ENCODE assay signal across 13 cellular contexts in the genomic region with DNA sequence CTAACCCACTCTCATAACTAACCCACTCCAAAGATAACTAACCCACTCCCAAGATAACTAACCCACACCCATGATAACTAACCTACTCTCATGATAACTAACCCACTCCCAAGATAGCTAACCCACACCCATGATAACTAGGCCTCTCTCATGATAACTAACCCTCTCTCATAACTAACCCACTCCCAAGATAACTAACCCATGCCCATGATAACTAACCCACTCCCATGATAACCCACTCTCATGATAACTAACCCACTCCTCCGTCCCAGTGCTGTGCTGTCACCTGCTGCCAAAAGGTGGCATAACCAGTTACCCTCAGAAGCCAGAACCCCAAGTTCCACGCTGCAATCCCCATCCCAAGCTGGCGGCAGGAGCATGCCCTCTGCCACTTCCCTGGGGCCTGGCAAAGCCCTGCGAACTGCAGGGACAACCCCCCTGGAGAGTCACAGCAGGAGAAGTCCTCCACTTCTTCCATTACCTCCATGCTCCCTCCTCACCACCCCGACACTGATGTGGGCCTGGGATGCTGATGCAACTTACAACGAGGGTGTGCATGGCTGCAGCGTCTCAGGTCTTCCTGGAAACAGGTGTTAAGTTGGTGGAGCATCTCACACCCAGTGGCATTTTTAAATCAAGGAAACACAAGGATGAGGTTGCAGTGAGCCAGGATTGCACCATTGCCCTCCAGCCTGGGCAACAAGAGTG. TPM values are rescaled to one million over a fixed set of nuclear protein-coding genes. Genes with fewer than 3 reads are reported as not detected.
DNase-seq lines count a peak whose midpoint lies in the region; ATAC-seq, FAIRE-seq and TF ChIP-seq lines count a peak whose summit lies in the region.
"Had no signal": no experiment of that assay in that cellular context is flagged by ENCODE, and none has a peak within 500 bp of the region (broad histone marks: within the 10 kb centered on the region; RNA-seq: fewer than 3 reads in every experiment).

No MANE protein-coding gene starts in this region.

- H3K79me2 ChIP-seq in HepG2 (ENCODE audit: insufficient read depth, low read length) = no peaks in the 10 kb centered on the region

- no peaks in the 10 kb centered on the region for H3K4me1 Mint-ChIP-seq in CD4-positive, CD25-positive, alpha-beta regulatory T cell

- H3K9ac ChIP-seq in HepG2 (ENCODE audit: insufficient read depth, low read depth, low read length) = no peak overlapping the region

- H3K4me3 ChIP-seq in AG10803 (ENCODE audit: low read length) = no peak overlapping the region
- no peak overlapping the region for H3K4me3 ChIP-seq in CD4-positive, CD25-positive, alpha-beta regulatory T cell (ENCODE audit: low read depth, low read length)
- H3K4me3 ChIP-seq in WERI-Rb-1 (ENCODE audit: low read depth, low read length) = no peak overlapping the region
- no peak overlapping the region for H3K4me3 ChIP-seq in HepG2 (replicated peaks in 1 of 3; ENCODE audit: insufficient read depth in 1 of 3, low read depth in 2 of 3, low read length in 3 of 3)
- H3K4me3 ChIP-seq: mucosa of descending colon had no signal

- H3K4me2 ChIP-seq in HepG2 (ENCODE audit: low read depth, low read length) = no peak overlapping the region

- WGBS in HepG2 (ENCODE audit: low lambda C conversion rate) = 18% methylated on average over 7 of the region's 7 CpGs

- no peaks in the 10 kb centered on the region for H3K36me3 ChIP-seq in CD4-positive, CD25-positive, alpha-beta regulatory T cell (ENCODE audit: control insufficient read depth, insufficient read depth, low read length)
- H3K36me3 ChIP-seq in WERI-Rb-1 (no peaks in the 10 kb centered on the region), HepG2 (replicated peaks in 1 of 2; ENCODE audit: control insufficient read depth in 1 of 2, insufficient read depth in 2 of 2, low read length in 2 of 2) (no peaks in the 10 kb centered on the region)

- CTCF ChIA-PET in HepG2 (lab: Yijun Ruan, JAX; ENCODE audit: low intra/inter-chr PET ratio, low total read pairs) = no interaction called here

- H3K27me3 Mint-ChIP-seq in CD4-positive, CD25-positive, alpha-beta regulatory T cell = peaks cover 4% of the 10 kb centered on the region

- no peak for TF ChIP-seq EP300 in HepG2 (IDR thresholded peaks at IDR 0.05; ENCODE audit: low read depth in 2 of 2, low read length in 2 of 2)
- TF ChIP-seq EP300 in HepG2 (CRISPR knock-in tag; IDR thresholded peaks at IDR 0.05; ENCODE audit: borderline replicate concordance) = no peak

- peaks cover 5 to 11% of the 10 kb centered on the region in 2 experiments for H3K9me3 ChIP-seq in CD4-positive, CD25-positive, alpha-beta regulatory T cell (ENCODE audit: control insufficient read depth in 2 of 2, low read length in 2 of 2)
- peaks cover 5% of the 10 kb centered on the region for H3K9me3 ChIP-seq in WERI-Rb-1 (ENCODE audit: severe bottlenecking)
- H3K9me3 ChIP-seq in HepG2 (ENCODE audit: low read length) = peaks cover 8% of the 10 kb centered on the region; the same call in 1 of the 2 replicates

- no peak for TF ChIP-seq RAD21 in HepG2 (CRISPR knock-in tag; IDR thresholded peaks at IDR 0.05)

- DNase-seq in AG10803 (ENCODE audit: low read depth) (no peak), WERI-Rb-1 (no peak), HepG2 (ENCODE audit: low spot score) (no peak), erythroblast (lab: John Stamatoyannopoulos, UW) (no peak), DMS114 treated with DMSO at 0.1 percent for 48 hours (lab: John Stamatoyannopoulos, UW; ENCODE audit: unreplicated experiment) (no peak)
- DNase-seq in CD4-positive, CD25-positive, alpha-beta regulatory T cell = no peak
- DNase-seq: activated CD4-positive, CD25-positive, alpha-beta regulatory T cell treated with anti-CD3 and anti-CD28 coated beads, Interleukin-2, amount 50 U/mL, for 72 hours; central memory CD4-positive, alpha-beta T cell; NCI-H510A had no signal

- H3K27ac Mint-ChIP-seq in CD4-positive, CD25-positive, alpha-beta regulatory T cell = peak overlapping the region in 2 of 3 donors; percentile 56 to 81

- H3K9me3 Mint-ChIP-seq in CD4-positive, CD25-positive, alpha-beta regulatory T cell = peaks cover 0 to 13% (median 3%) of the 10 kb centered on the region in 7 donors

- intact Hi-C loops in HepG2 (cut with micrococcal nuclease; ENCODE audit: unreplicated experiment) = no loop called here

- H4K20me1 ChIP-seq in HepG2 (ENCODE audit: insufficient read depth, low read length) = no peaks in the 10 kb centered on the region

- TF ChIP-seq POLR2A in HepG2 (IDR thresholded peaks at IDR 0.05; ENCODE audit: insufficient read depth in 1 of 2, low read depth in 2 of 2, low read length in 2 of 2) (no peak), erythroblast (IDR thresholded peaks at IDR 0.05; ENCODE audit: low read length) (no peak)

- no peak overlapping the region for H2AFZ ChIP-seq in HepG2 (ENCODE audit: low read length)

- FAIRE-seq in HepG2 (lab: Jason Lieb, UNC) = no peak

- in situ Hi-C loops in HepG2 (cut with HindIII; ENCODE audit: extremely low pct_ligation_motif_present, low pct_unique_long_range_greater_than_20kb) = loop anchor here (25.0 kb wide), 1 partner anchor 94 kb away; no protein-coding TSS in a partner anchor

- H3K36me3 Mint-ChIP-seq in CD4-positive, CD25-positive, alpha-beta regulatory T cell = no peaks in the 10 kb centered on the region

- peak; percentile 15 for TF ChIP-seq CTCF in AG10803 (conservative IDR thresholded peaks at IDR 0.05; ENCODE audit: low read length)
- TF ChIP-seq CTCF in WERI-Rb-1 (IDR thresholded peaks at IDR 0.05; ENCODE audit: low read depth, low read length) = 0 out of 2 replicates have a peak, but pooled peaks have one; percentile 4
- TF ChIP-seq CTCF in HepG2 (CRISPR knock-in tag; IDR thresholded peaks at IDR 0.05) = no peak

- POLR2A ChIA-PET in HepG2 (lab: Yijun Ruan, JAX) = no interaction called here

- H3K27ac ChIP-seq in CD4-positive, CD25-positive, alpha-beta regulatory T cell (ENCODE audit: insufficient read depth, low read length, poor library complexity, severe bottlenecking) = no peak overlapping the region
- H3K27ac ChIP-seq in WERI-Rb-1 (no peak overlapping the region), HepG2 (ENCODE audit: extremely low read length, insufficient read depth, low read length) (no peak overlapping the region)

- ATAC-seq in CD4-positive, CD25-positive, alpha-beta regulatory T cell (ENCODE audit: low read depth in 2 of 2) = no peak
- no peak for ATAC-seq in HepG2
- no peak for ATAC-seq in HG02678 (IDR thresholded peaks at IDR 0.05; ENCODE audit: unreplicated experiment)
- ATAC-seq: esophagus mucosa, mucosa of descending colon, right cardiac atrium had no signal

- no TSS peak for BruUV-seq in HepG2 (replicated peaks; lab: Mats Ljungman, UMichigan)

- H3K4me3 Mint-ChIP-seq in CD4-positive, CD25-positive, alpha-beta regulatory T cell = peak overlapping the region in 1 of 4 donors; percentile 43

- peaks cover 5% of the 10 kb centered on the region for H3K4me1 ChIP-seq in CD4-positive, CD25-positive, alpha-beta regulatory T cell (ENCODE audit: control insufficient read depth, insufficient read depth, low read length, poor library complexity, severe bottlenecking)
- H3K4me1 ChIP-seq in HepG2 (ENCODE audit: insufficient read depth, low read length) = peaks cover 16% of the 10 kb centered on the region

- no peaks in the 10 kb centered on the region for H3K27me3 ChIP-seq in CD4-positive, CD25-positive, alpha-beta regulatory T cell (ENCODE audit: control insufficient read depth, insufficient read depth, low read length)
- H3K27me3 ChIP-seq in WERI-Rb-1 (ENCODE audit: insufficient read depth, low read depth, severe bottlenecking) (no peaks in the 10 kb centered on the region), HepG2 (ENCODE audit: control insufficient read depth in 1 of 2, insufficient read depth in 2 of 2, low read length in 2 of 2) (peaks cover 5 to 6% of the 10 kb centered on the region in 2 experiments; a peak in 3 of 5 replicates)

RNA-seq across cellular contexts. Expression of a gene that starts 30.8 kb away (rescaled TPM):
- 0.76 TPM for total RNA-seq in CD4-positive, CD25-positive, alpha-beta regulatory T cell
- polyA plus RNA-seq in CD4-positive, CD25-positive, alpha-beta regulatory T cell = 1 to 10 TPM in 1 of 4 donors, under 1 TPM in 2, not detected in 1; 0.10 to 1.4 (median 0.14) TPM
- total RNA-seq in HepG2 (2016; rRNA removed; fragmentation: Illumina TruSeq; extraction: Trizol) = 1.5 and 1.8 TPM in 2 replicates
- 0.53 and 0.71 TPM in 2 replicates for total RNA-seq in HepG2 (2016; cell fraction: cytosol; rRNA removed; fragmentation: Illumina TruSeq; extraction: Trizol; ENCODE audit: low read depth)
- 1.1 and 1.6 TPM in 2 replicates for total RNA-seq in HepG2 (2016; cell fraction: insoluble cytoplasmic fraction; rRNA removed; fragmentation: Illumina TruSeq; extraction: Trizol)
- total RNA-seq in HepG2 (2016; cell fraction: membrane; rRNA removed; fragmentation: Illumina TruSeq; extraction: Trizol) = 0.62 and 0.71 TPM in 2 replicates
- total RNA-seq in HepG2 (2016; cell fraction: nucleus; rRNA removed; fragmentation: Illumina TruSeq; extraction: Trizol) = 2.1 and 2.2 TPM in 2 replicates
- 0.78 and 0.84 TPM in 2 replicates for polyA plus RNA-seq in HepG2 (2011; rRNA removed)
- 0.49 and 0.62 TPM in 2 replicates for polyA plus RNA-seq in HepG2 (2011; cell fraction: cytosol; rRNA removed)
- polyA plus RNA-seq in HepG2 (2011; cell fraction: nucleus; rRNA removed) = 2.1 and 3.6 TPM in 2 replicates
- 0.75 and 0.95 TPM in 2 replicates for polyA plus RNA-seq in HepG2 (2012)
- 0.17 and 0.26 TPM in 2 replicates for polyA plus RNA-seq in HepG2 (2016; cell fraction: cytosol; fragmentation: Illumina TruSeq; extraction: Trizol; ENCODE audit: low read depth)
- polyA plus RNA-seq in HepG2 (2016; cell fraction: insoluble cytoplasmic fraction; fragmentation: Illumina TruSeq; extraction: Trizol; ENCODE audit: low read depth) = 0.76 and 1.3 TPM in 2 replicates
- 0.38 and 0.70 TPM in 2 replicates for polyA plus RNA-seq in HepG2 (2016; cell fraction: membrane; fragmentation: Illumina TruSeq; extraction: Trizol; ENCODE audit: low read depth)
- 4.1 and 5.1 TPM in 2 replicates for polyA plus RNA-seq in HepG2 (2016; cell fraction: nucleus; fragmentation: Illumina TruSeq; extraction: Trizol; ENCODE audit: insufficient read depth, low read depth)
- 4.5 and 19.4 TPM in 2 replicates for polyA minus RNA-seq in HepG2 (2011; rRNA and poly(A)+ RNA removed; ENCODE audit: low replicate concordance)
- 0.30 and 1.1 TPM in 2 replicates for polyA minus RNA-seq in HepG2 (2011; cell fraction: cytosol; rRNA and poly(A)+ RNA removed)
- 2.0 and 3.5 TPM in 2 replicates for polyA minus RNA-seq in HepG2 (2011; cell fraction: nucleus; rRNA and poly(A)+ RNA removed)

RNA-seq across cellular contexts. Expression of a gene that starts 51.9 kb away (rescaled TPM):
- 43.6 TPM for total RNA-seq in CD4-positive, CD25-positive, alpha-beta regulatory T cell
- 1 to 10 TPM; 7.0 to 9.8 (median 7.3) TPM for polyA plus RNA-seq in CD4-positive, CD25-positive, alpha-beta regulatory T cell
- 12.9 and 15.7 TPM in 2 replicates for total RNA-seq in HepG2 (2016; rRNA removed; fragmentation: Illumina TruSeq; extraction: Trizol)
- 14.1 and 16.3 TPM in 2 replicates for total RNA-seq in HepG2 (2016; cell fraction: cytosol; rRNA removed; fragmentation: Illumina TruSeq; extraction: Trizol; ENCODE audit: low read depth)
- 6.4 and 16.5 TPM in 2 replicates for total RNA-seq in HepG2 (2016; cell fraction: insoluble cytoplasmic fraction; rRNA removed; fragmentation: Illumina TruSeq; extraction: Trizol)
- total RNA-seq in HepG2 (2016; cell fraction: membrane; rRNA removed; fragmentation: Illumina TruSeq; extraction: Trizol) = 12.4 and 12.8 TPM in 2 replicates
- 23.1 and 33.6 TPM in 2 replicates for total RNA-seq in HepG2 (2016; cell fraction: nucleus; rRNA removed; fragmentation: Illumina TruSeq; extraction: Trizol)
- polyA plus RNA-seq in HepG2 (2011; rRNA removed) = 15.2 and 16.8 TPM in 2 replicates
- polyA plus RNA-seq in HepG2 (2011; cell fraction: cytosol; rRNA removed) = 9.6 and 13.3 TPM in 2 replicates
- polyA plus RNA-seq in HepG2 (2011; cell fraction: nucleus; rRNA removed) = 31.6 and 32.7 TPM in 2 replicates
- 11.1 and 12.7 TPM in 2 replicates for polyA plus RNA-seq in HepG2 (2012)
- polyA plus RNA-seq in HepG2 (2016; cell fraction: cytosol; fragmentation: Illumina TruSeq; extraction: Trizol; ENCODE audit: low read depth) = 2.2 and 2.8 TPM in 2 replicates
- 5.3 and 6.3 TPM in 2 replicates for polyA plus RNA-seq in HepG2 (2016; cell fraction: insoluble cytoplasmic fraction; fragmentation: Illumina TruSeq; extraction: Trizol; ENCODE audit: low read depth)
- polyA plus RNA-seq in HepG2 (2016; cell fraction: membrane; fragmentation: Illumina TruSeq; extraction: Trizol; ENCODE audit: low read depth) = 4.4 and 6.1 TPM in 2 replicates
- 20.4 and 22.4 TPM in 2 replicates for polyA plus RNA-seq in HepG2 (2016; cell fraction: nucleus; fragmentation: Illumina TruSeq; extraction: Trizol; ENCODE audit: insufficient read depth, low read depth)
- 27.9 and 38.7 TPM in 2 replicates for polyA minus RNA-seq in HepG2 (2011; rRNA and poly(A)+ RNA removed; ENCODE audit: low replicate concordance)
- polyA minus RNA-seq in HepG2 (2011; cell fraction: cytosol; rRNA and poly(A)+ RNA removed) = 10.0 and 13.9 TPM in 2 replicates
- polyA minus RNA-seq in HepG2 (2011; cell fraction: nucleus; rRNA and poly(A)+ RNA removed) = 18.5 and 30.2 TPM in 2 replicates
